ENCODE assay signal across 18 cellular contexts in genomic region chr14:68127166-68127565, GRCh38.
DNase-seq lines count a peak whose midpoint lies in the region; ATAC-seq and TF ChIP-seq lines count a peak whose summit lies in the region.
"Had no signal": no experiment of that assay in that cellular context is flagged by ENCODE, and none has a peak within 500 bp of the region (broad histone marks: within the 10 kb centered on the region; RNA-seq: fewer than 3 reads in every experiment).

No MANE protein-coding gene starts in this region.

- peaks cover 0 to 13% of the 10 kb centered on the region in 2 experiments; a peak in 3 of 4 replicates for H3K4me1 ChIP-seq in SK-N-SH (ENCODE audit: control insufficient read depth in 1 of 2, insufficient read depth in 2 of 2, low read depth in 1 of 2, low read length in 1 of 2)
- H3K4me1 ChIP-seq in trophoblast cell (ENCODE audit: control insufficient read depth in 1 of 2, insufficient read depth in 2 of 2, low read length in 2 of 2) = no peaks in the 10 kb centered on the region

- H3K4me2 ChIP-seq in SK-N-SH (no peak overlapping the region), trophoblast cell (ENCODE audit: low read length) (no peak overlapping the region)

- DNase-seq in SK-N-SH (no peak), trophoblast cell (no peak), HuH-7 (ENCODE audit: low spot score) (no peak), brain microvascular endothelial cell (no peak), cerebellum (ENCODE audit: low spot score) (no peak)
- DNase-seq: DMS 273 treated with DMSO at 0.1 percent for 48 hours, H7, Karpas-422, MG63, NCI-H1105, NCI-H1694, NCI-H2107, NCI-H526 treated with DMSO at 0.1 percent for 48 hours, PC-3 had no signal

- H3K9me2 ChIP-seq in SK-N-SH = no peaks in the 10 kb centered on the region

- H2AFZ ChIP-seq in SK-N-SH (ENCODE audit: low read depth) (no peak overlapping the region; the same call in 1 of the 2 replicates), trophoblast cell (ENCODE audit: insufficient read depth, low read length, poor library complexity) (no peak overlapping the region)

- no peak overlapping the region for H2BK12ac ChIP-seq in trophoblast cell (ENCODE audit: low read length)

- H3K79me1 ChIP-seq in trophoblast cell (ENCODE audit: low read length) = peaks cover 6% of the 10 kb centered on the region

- peak overlapping the region in 3 of 5 experiments; percentile 52 to 95 (median 88) for H3K27ac Mint-ChIP-seq in brain

- H3K4ac ChIP-seq in trophoblast cell (ENCODE audit: low read depth, low read length) = no peak overlapping the region

- peaks cover 20% of the 10 kb centered on the region for H3F3A ChIP-seq in SK-N-SH (replicated peaks; ENCODE audit: insufficient read depth)

- H3K18ac ChIP-seq in trophoblast cell (ENCODE audit: low read length) = no peak overlapping the region

- no peak overlapping the region for H3K4me3 ChIP-seq in SK-N-SH (ENCODE audit: low read depth in 2 of 2, low read length in 1 of 2)
- no peak overlapping the region for H3K4me3 ChIP-seq in trophoblast cell (ENCODE audit: low read depth, low read length)
- H3K4me3 ChIP-seq in brain microvascular endothelial cell (ENCODE audit: low read depth, low read length) = no peak overlapping the region
- H3K4me3 ChIP-seq: MG63, SJCRH30 had no signal

- in situ Hi-C loops in brain microvascular endothelial cell (cut with HindIII; ENCODE audit: low pct_ligation_motif_present, low sequenced_read_pairs) = no loop called here

- no peak overlapping the region for H3K14ac ChIP-seq in trophoblast cell (ENCODE audit: low read length)

- WGBS in SK-N-SH (ENCODE audit: low lambda C conversion rate) = 78% methylated on average over 2 of the region's 2 CpGs
- WGBS in trophoblast cell (ENCODE audit: extremely low coverage, insufficient coverage, insufficient read length) = no CpG with 5 or more reads among the region's 2 CpGs

- H2AK5ac ChIP-seq in trophoblast cell (ENCODE audit: low read length) = no peak overlapping the region

- H3K4me1 Mint-ChIP-seq in brain = peaks cover 46% of the 10 kb centered on the region

- no peaks in the 10 kb centered on the region for H3K36me3 Mint-ChIP-seq in brain

- no peaks in the 10 kb centered on the region for H4K20me1 ChIP-seq in SK-N-SH (ENCODE audit: insufficient read depth)

- no peak for ATAC-seq in SK-N-SH treated with all-trans-retinoic acid at 6 μM for 48 hours
- ATAC-seq: PC-3 had no signal

- H3K4me3 Mint-ChIP-seq in brain = no peak overlapping the region

- peak overlapping the region; percentile 43 for H2BK120ac ChIP-seq in trophoblast cell (ENCODE audit: insufficient read depth, low read length, poor library complexity)

- H3K23ac ChIP-seq in trophoblast cell (ENCODE audit: low read length) = no peak overlapping the region

- H3K9ac ChIP-seq in SK-N-SH = no peak overlapping the region
- H3K9ac ChIP-seq in trophoblast cell (ENCODE audit: low read length) = no peak overlapping the region

- TF ChIP-seq CTCF in SK-N-SH (IDR thresholded peaks at IDR 0.05) = no peak
- TF ChIP-seq CTCF in brain (conservative IDR thresholded peaks at IDR 0.05) = no peak
- TF ChIP-seq CTCF in brain microvascular endothelial cell (IDR thresholded peaks at IDR 0.05; ENCODE audit: low read depth, low read length, missing control alignments) = no peak

- H4K12ac ChIP-seq in trophoblast cell (ENCODE audit: low read depth, low read length) = no peak overlapping the region

- H3K9me3 ChIP-seq in SK-N-SH (no peaks in the 10 kb centered on the region), trophoblast cell (ENCODE audit: insufficient read depth, low read depth, low read length) (no peaks in the 10 kb centered on the region)
- H3K9me3 ChIP-seq: MG63, SJCRH30 had no signal

- no peaks in the 10 kb centered on the region for H3K36me3 ChIP-seq in SK-N-SH (replicated peaks in 1 of 2; ENCODE audit: control insufficient read depth in 1 of 2, insufficient read depth in 2 of 2, low read length in 1 of 2)
- no peaks in the 10 kb centered on the region for H3K36me3 ChIP-seq in trophoblast cell (ENCODE audit: control insufficient read depth in 1 of 2, insufficient read depth in 2 of 2, low read length in 2 of 2)
- H3K36me3 ChIP-seq in brain microvascular endothelial cell (replicated peaks) = no peaks in the 10 kb centered on the region
- H3K36me3 ChIP-seq: MG63, SJCRH30 had no signal

- H3K27me3 ChIP-seq in SK-N-SH (ENCODE audit: insufficient read depth) = no peaks in the 10 kb centered on the region
- H3K27me3 ChIP-seq in trophoblast cell (ENCODE audit: insufficient read depth, low read length) = no peaks in the 10 kb centered on the region
- no peaks in the 10 kb centered on the region for H3K27me3 ChIP-seq in brain microvascular endothelial cell (replicated peaks)
- H3K27me3 ChIP-seq: MG63, SJCRH30 had no signal

- peaks cover 2% of the 10 kb centered on the region for H3K27me3 Mint-ChIP-seq in brain

- H4K91ac ChIP-seq in trophoblast cell (ENCODE audit: low read depth, low read length) = peak overlapping the region; percentile 5

- CTCF ChIA-PET in SK-N-SH (lab: Yijun Ruan, JAX) = no interaction called here

- H2BK5ac ChIP-seq in trophoblast cell (ENCODE audit: low read depth, low read length, poor library complexity) = no peak overlapping the region

- POLR2A ChIA-PET in SK-N-SH (lab: Yijun Ruan, JAX) = no interaction called here

- H4K8ac ChIP-seq in trophoblast cell (ENCODE audit: low read depth, low read length) = no peak overlapping the region

- H3K27ac ChIP-seq in SK-N-SH (ENCODE audit: low read depth in 2 of 2, low read length in 1 of 2) = peak overlapping the region; percentile 88 to 96; a peak in 3 of 4 replicates
- no peak overlapping the region for H3K27ac ChIP-seq in trophoblast cell (ENCODE audit: low read depth, low read length)
- H3K27ac ChIP-seq in brain microvascular endothelial cell = no peak overlapping the region
- H3K27ac ChIP-seq: C4-2B, SJCRH30 had no signal

- TF ChIP-seq RAD21 in SK-N-SH (IDR thresholded peaks at IDR 0.05; ENCODE audit: low read length) = no peak

- peaks cover 0 to 6% (median 0%) of the 10 kb centered on the region in 5 experiments for H3K9me3 Mint-ChIP-seq in brain

- TF ChIP-seq EP300 in SK-N-SH (IDR thresholded peaks at IDR 0.05; ENCODE audit: borderline replicate concordance in 1 of 2, low read depth in 1 of 2, low read length in 1 of 2) = no peak

- H3K79me2 ChIP-seq in SK-N-SH (ENCODE audit: insufficient read depth) (no peaks in the 10 kb centered on the region), trophoblast cell (ENCODE audit: control insufficient read depth, insufficient read depth, low read length, poor library complexity) (no peaks in the 10 kb centered on the region)

TF ChIP-seq in SK-N-SH, 30 proteins besides CTCF, POLR2A, EP300 and RAD21:
- TF ChIP-seq YY1 (IDR thresholded peaks at IDR 0.05; ENCODE audit: low read depth) (no peak), JUND (IDR thresholded peaks at IDR 0.05) (no peak), NFIC (IDR thresholded peaks at IDR 0.05; ENCODE audit: borderline replicate concordance) (no peak), TAF1 (IDR thresholded peaks at IDR 0.05; ENCODE audit: borderline replicate concordance, low read depth, low read length) (no peak)

TF ChIP-seq in SK-N-SH treated with all-trans-retinoic acid at 6 μM for 48 hours, 23 proteins besides CTCF, POLR2A, EP300 and RAD21 (continues in another document):
- TF ChIP-seq ISL1 (CRISPR knock-in tag; IDR thresholded peaks at IDR 0.05) (no peak), CSRNP3 (CRISPR knock-in tag; IDR thresholded peaks at IDR 0.05) (no peak), CSDC2 (CRISPR knock-in tag; IDR thresholded peaks at IDR 0.05) (no peak), ZNF565 (CRISPR knock-in tag; conservative IDR thresholded peaks at IDR 0.05; ENCODE audit: low read depth) (no peak), ARNTL (CRISPR knock-in tag; IDR thresholded peaks at IDR 0.05; ENCODE audit: borderline replicate concordance, low read depth) (no peak), OSR1 (CRISPR knock-in tag; IDR thresholded peaks at IDR 0.05) (no peak)
- TF ChIP-seq, protein P1, sequence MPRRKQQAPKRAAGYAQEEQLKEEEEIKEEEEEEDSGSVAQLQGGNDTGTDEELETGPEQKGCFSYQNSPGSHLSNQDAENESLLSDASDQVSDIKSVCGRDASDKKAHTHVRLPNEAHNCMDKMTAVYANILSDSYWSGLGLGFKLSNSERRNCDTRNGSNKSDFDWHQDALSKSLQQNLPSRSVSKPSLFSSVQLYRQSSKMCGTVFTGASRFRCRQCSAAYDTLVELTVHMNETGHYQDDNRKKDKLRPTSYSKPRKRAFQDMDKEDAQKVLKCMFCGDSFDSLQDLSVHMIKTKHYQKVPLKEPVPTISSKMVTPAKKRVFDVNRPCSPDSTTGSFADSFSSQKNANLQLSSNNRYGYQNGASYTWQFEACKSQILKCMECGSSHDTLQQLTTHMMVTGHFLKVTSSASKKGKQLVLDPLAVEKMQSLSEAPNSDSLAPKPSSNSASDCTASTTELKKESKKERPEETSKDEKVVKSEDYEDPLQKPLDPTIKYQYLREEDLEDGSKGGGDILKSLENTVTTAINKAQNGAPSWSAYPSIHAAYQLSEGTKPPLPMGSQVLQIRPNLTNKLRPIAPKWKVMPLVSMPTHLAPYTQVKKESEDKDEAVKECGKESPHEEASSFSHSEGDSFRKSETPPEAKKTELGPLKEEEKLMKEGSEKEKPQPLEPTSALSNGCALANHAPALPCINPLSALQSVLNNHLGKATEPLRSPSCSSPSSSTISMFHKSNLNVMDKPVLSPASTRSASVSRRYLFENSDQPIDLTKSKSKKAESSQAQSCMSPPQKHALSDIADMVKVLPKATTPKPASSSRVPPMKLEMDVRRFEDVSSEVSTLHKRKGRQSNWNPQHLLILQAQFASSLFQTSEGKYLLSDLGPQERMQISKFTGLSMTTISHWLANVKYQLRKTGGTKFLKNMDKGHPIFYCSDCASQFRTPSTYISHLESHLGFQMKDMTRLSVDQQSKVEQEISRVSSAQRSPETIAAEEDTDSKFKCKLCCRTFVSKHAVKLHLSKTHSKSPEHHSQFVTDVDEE (CRISPR knock-in tag; IDR thresholded peaks at IDR 0.05) = no peak

Comparison
In these comparisons a context has a peak if more than half of its experiments do, and no peak if none do; other contexts are left out.
1. H3K27ac ChIP-seq: peak in SK-N-SH (2 of 2); none in trophoblast cell (single experiment) and brain microvascular endothelial cell (single experiment).